21 cellular contexts compared by ENCODE assay signal in genomic region chr20:53365676-53366075, GRCh38.
"Had no signal": no experiment of that assay in that cellular context is flagged by ENCODE, and none has a peak within 500 bp of the region (broad histone marks: within the 10 kb centered on the region; RNA-seq: fewer than 3 reads in every experiment).

No MANE protein-coding gene starts in this region.

- H3K36me3 ChIP-seq: esophagus muscularis mucosa, gastroesophageal sphincter, left ventricle myocardium inferior, lower lobe of right lung, sigmoid colon, stomach, thoracic aorta, transverse colon had no signal

- H3K4me3 Mint-ChIP-seq: effector memory CD8-positive, alpha-beta T cell; naive thymus-derived CD4-positive, alpha-beta T cell; nephron progenitor cell had no signal

- H3K4me3 ChIP-seq: esophagus muscularis mucosa, gastroesophageal sphincter, left ventricle myocardium inferior, lower lobe of right lung, sigmoid colon, skin epidermis, stomach, thoracic aorta, transverse colon had no signal

- H3K27ac ChIP-seq: epithelial cell of prostate, esophagus muscularis mucosa, gastroesophageal sphincter, left ventricle myocardium inferior, lower lobe of right lung, sigmoid colon, skin epidermis, stomach, thoracic aorta, transverse colon had no signal

- H3K27me3 Mint-ChIP-seq: naive thymus-derived CD4-positive, alpha-beta T cell had no signal

- ATAC-seq: effector memory CD8-positive, alpha-beta T cell; gastroesophageal sphincter; lower lobe of right lung; naive thymus-derived CD4-positive, alpha-beta T cell had no signal

- H3K27ac Mint-ChIP-seq: effector memory CD8-positive, alpha-beta T cell; naive thymus-derived CD4-positive, alpha-beta T cell; nephron progenitor cell had no signal

- H3K4me1 ChIP-seq: gastroesophageal sphincter, lower lobe of right lung, sigmoid colon, transverse colon had no signal

- H3K27me3 ChIP-seq: esophagus muscularis mucosa, gastroesophageal sphincter, sigmoid colon, stomach, transverse colon had no signal

- H3K9me3 ChIP-seq: esophagus muscularis mucosa, gastroesophageal sphincter, left ventricle myocardium inferior, lower lobe of right lung, sigmoid colon, stomach, thoracic aorta, transverse colon had no signal

- DNase-seq: effector memory CD8-positive, alpha-beta T cell; foreskin fibroblast; glutamatergic neuron; islet precursor cell; left ventricle myocardium inferior; lower lobe of right lung; mesendoderm; naive thymus-derived CD4-positive, alpha-beta T cell; nephron progenitor cell; posterior cingulate gyrus; sigmoid colon; stimulated activated CD4-positive, alpha-beta T cell treated with anti-CD3 and anti-CD28 coated beads, Interleukin-12 subunit alpha, Interleukin-12 subunit beta, amount 100 ng/mL, for 4 hours; stimulated activated naive CD4-positive, alpha-beta T cell; stomach; substantia nigra; transverse colon had no signal
